27 cellular contexts compared by ENCODE assay signal in genomic region chr19:7744199-7744786, GRCh38. TPM values are rescaled to one million over a fixed set of nuclear protein-coding genes. Genes with fewer than 3 reads are reported as not detected.
DNase-seq lines count a peak whose midpoint lies in the region; ATAC-seq, FAIRE-seq and TF ChIP-seq lines count a peak whose summit lies in the region.
"Had no signal": no experiment of that assay in that cellular context is flagged by ENCODE, and none has a peak within 500 bp of the region (broad histone marks: within the 10 kb centered on the region; RNA-seq: fewer than 3 reads in every experiment).

No MANE protein-coding gene starts in this region.

- no peak overlapping the region for H3K4me2 ChIP-seq in HepG2 (ENCODE audit: low read depth, low read length)

- H3K36me3 ChIP-seq in HepG2 (replicated peaks in 1 of 2; ENCODE audit: control insufficient read depth in 1 of 2, insufficient read depth in 2 of 2, low read length in 2 of 2), result no peaks in the 10 kb centered on the region
- no peaks in the 10 kb centered on the region for H3K36me3 ChIP-seq in right lobe of liver
- no peaks in the 10 kb centered on the region for H3K36me3 ChIP-seq in HEK293 (ENCODE audit: control insufficient read depth in 2 of 2, insufficient read depth in 1 of 2, low read length in 2 of 2)

- TF ChIP-seq POLR2A in HepG2 (IDR thresholded peaks at IDR 0.05; ENCODE audit: insufficient read depth in 1 of 2, low read depth in 2 of 2, low read length in 2 of 2), result no peak
- no peak for TF ChIP-seq POLR2A in right lobe of liver (IDR thresholded peaks at IDR 0.05)

- H3K4me1 Mint-ChIP-seq in stimulated activated naive B cell treated with anti-CD40 and anti-IgM and Interleukin-4, amounts not matched to agents 10 μg/mL and 1 μg/mL and 100 μg/mL, for 72 hours, result peaks cover 62 to 80% of the 10 kb centered on the region in 2 donors

- ATAC-seq in HepG2 (no peak), right lobe of liver (no peak), GM18498 (IDR thresholded peaks at IDR 0.05; ENCODE audit: unreplicated experiment) (no peak)
- ATAC-seq in stimulated activated naive B cell treated with anti-CD40 and anti-IgM and Interleukin-4, amounts not matched to agents 10 μg/mL and 1 μg/mL and 100 μg/mL, for 72 hours (replicated peaks), result peak in 1 of 2 donors; percentile 18

- no peak overlapping the region for H3K9ac ChIP-seq in HepG2 (ENCODE audit: insufficient read depth, low read depth, low read length)
- H3K9ac ChIP-seq: GM23248 had no signal

- TF ChIP-seq CTCF in HepG2 (CRISPR knock-in tag; IDR thresholded peaks at IDR 0.05) (no peak), right lobe of liver (IDR thresholded peaks at IDR 0.05) (no peak), HEK293 (tag by site-specific recombination; IDR thresholded peaks at IDR 0.05) (no peak)

- POLR2A ChIA-PET in HepG2 (lab: Yijun Ruan, JAX) (no interaction called here), HEK293 (lab: Yijun Ruan, JAX) (no interaction called here)

- DNase-seq in HepG2 (ENCODE audit: low spot score) (no peak), right lobe of liver (no peak), mesenteric fat pad (ENCODE audit: low spot score) (peak; percentile 43), cardiac septum (ENCODE audit: low spot score) (no peak), inferior parietal cortex (ENCODE audit: extremely low spot score) (no peak)
- DNase-seq in stimulated activated naive B cell treated with anti-CD40 and anti-IgM and Interleukin-4, amounts not matched to agents 10 μg/mL and 1 μg/mL and 100 μg/mL, for 72 hours, result no peak
- DNase-seq: CD4-positive, alpha-beta T cell; COR-L47; GM23248; H9; KBM-7; MM.1S; NCI-H1092 treated with DMSO at 0.1 percent for 48 hours; NCI-H2029 treated with DMSO at 0.1 percent for 48 hours; NCI-H226; NCI-H510A treated with DMSO at 0.1 percent for 48 hours; NCI-H748 treated with DMSO at 0.1 percent for 48 hours; SHP77 treated with DMSO at 0.1 percent for 48 hours had no signal

- peaks cover 9 to 16% of the 10 kb centered on the region in 2 donors for H3K27me3 Mint-ChIP-seq in stimulated activated naive B cell treated with anti-CD40 and anti-IgM and Interleukin-4, amounts not matched to agents 10 μg/mL and 1 μg/mL and 100 μg/mL, for 72 hours

- H3K9me3 ChIP-seq in HepG2 (ENCODE audit: low read length), result no peaks in the 10 kb centered on the region
- H3K9me3 ChIP-seq in right lobe of liver, result no peaks in the 10 kb centered on the region
- no peaks in the 10 kb centered on the region for H3K9me3 ChIP-seq in HEK293 (ENCODE audit: control insufficient read depth, insufficient read depth, low read depth, low read length)

- no peak for TF ChIP-seq RAD21 in HepG2 (CRISPR knock-in tag; IDR thresholded peaks at IDR 0.05)

- H3K27me3 ChIP-seq in HepG2 (ENCODE audit: control insufficient read depth in 1 of 2, insufficient read depth in 2 of 2, low read length in 2 of 2) (peaks cover 3 to 27% of the 10 kb centered on the region in 2 experiments; a peak in 2 of 5 replicates), right lobe of liver (no peaks in the 10 kb centered on the region)

- H3K79me2 ChIP-seq in HepG2 (ENCODE audit: insufficient read depth, low read length), result no peaks in the 10 kb centered on the region

- intact Hi-C loops in HepG2 (cut with micrococcal nuclease; ENCODE audit: unreplicated experiment) (no loop called here), right lobe of liver (cut with DNase I) (no loop called here), cardiac septum (cut with DNase I) (no loop called here)

- CTCF ChIA-PET in HepG2 (lab: Yijun Ruan, JAX; ENCODE audit: low intra/inter-chr PET ratio, low total read pairs), result no interaction called here
- CTCF ChIA-PET in HEK293 (lab: Yijun Ruan, JAX), result interaction anchor here (0.7 kb wide), 1 partner anchor 55 kb away, joined by 3 read pairs; no protein-coding TSS in a partner anchor

- peaks cover 5 to 7% of the 10 kb centered on the region in 2 donors for H3K9me3 Mint-ChIP-seq in stimulated activated naive B cell treated with anti-CD40 and anti-IgM and Interleukin-4, amounts not matched to agents 10 μg/mL and 1 μg/mL and 100 μg/mL, for 72 hours

- no TSS peak for BruUV-seq in HepG2 (replicated peaks; lab: Mats Ljungman, UMichigan)

- peak overlapping the region; percentile 30 to 51 for H3K4me3 Mint-ChIP-seq in stimulated activated naive B cell treated with anti-CD40 and anti-IgM and Interleukin-4, amounts not matched to agents 10 μg/mL and 1 μg/mL and 100 μg/mL, for 72 hours
- H3K4me3 Mint-ChIP-seq: CD4-positive, alpha-beta T cell; H9 had no signal

- 11% methylated on average over 5 of the region's 5 CpGs for WGBS in HepG2 (ENCODE audit: low lambda C conversion rate)
- 50% methylated on average over 5 of the region's 5 CpGs for WGBS in right lobe of liver (ENCODE audit: insufficient coverage, low coverage, low lambda C conversion rate, missing lambda C conversion rate)

- H3K4me1 ChIP-seq in HepG2 (ENCODE audit: insufficient read depth, low read length) (peaks cover 6% of the 10 kb centered on the region; the same call in 1 of the 2 replicates), right lobe of liver (no peaks in the 10 kb centered on the region), HEK293 (ENCODE audit: control insufficient read depth, insufficient read depth, low read length) (no peaks in the 10 kb centered on the region)

- H4K20me1 ChIP-seq in HepG2 (ENCODE audit: insufficient read depth, low read length), result no peaks in the 10 kb centered on the region

- FAIRE-seq in HepG2 (lab: Jason Lieb, UNC), result no peak
- FAIRE-seq: A204.1, G401.6 had no signal

- H3K36me3 Mint-ChIP-seq in stimulated activated naive B cell treated with anti-CD40 and anti-IgM and Interleukin-4, amounts not matched to agents 10 μg/mL and 1 μg/mL and 100 μg/mL, for 72 hours, result peaks cover 5 to 6% of the 10 kb centered on the region in 2 donors

- no peak for TF ChIP-seq EP300 in HepG2 (IDR thresholded peaks at IDR 0.05; ENCODE audit: low read depth in 2 of 2, low read length in 2 of 2)
- no peak for TF ChIP-seq EP300 in HepG2 (CRISPR knock-in tag; IDR thresholded peaks at IDR 0.05; ENCODE audit: borderline replicate concordance)

- H3K27ac ChIP-seq in HepG2 (ENCODE audit: extremely low read length, insufficient read depth, low read length) (no peak overlapping the region), right lobe of liver (no peak overlapping the region), HEK293 (ENCODE audit: extremely low read depth, low read depth, low read length) (no peak overlapping the region)
- H3K27ac ChIP-seq: GM23248, HL-60, RWPE1, SK-N-MC had no signal

- in situ Hi-C loops in HepG2 (cut with HindIII; ENCODE audit: extremely low pct_ligation_motif_present, low pct_unique_long_range_greater_than_20kb), result no loop called here

- peak overlapping the region; percentile 52 for H3K27ac Mint-ChIP-seq in stimulated activated naive B cell treated with anti-CD40 and anti-IgM and Interleukin-4, amounts not matched to agents 10 μg/mL and 1 μg/mL and 100 μg/mL, for 72 hours
- H3K27ac Mint-ChIP-seq: CD4-positive, alpha-beta T cell; H9 had no signal

- H2AFZ ChIP-seq in HepG2 (ENCODE audit: low read length), result no peak overlapping the region
- H2AFZ ChIP-seq: GM23248 had no signal

- H3K4me3 ChIP-seq in HepG2 (replicated peaks in 1 of 3; ENCODE audit: insufficient read depth in 1 of 3, low read depth in 2 of 3, low read length in 3 of 3), result no peak overlapping the region
- H3K4me3 ChIP-seq in right lobe of liver, result no peak overlapping the region
- no peak overlapping the region for H3K4me3 ChIP-seq in HEK293 (ENCODE audit: low read depth, low read length)
- H3K4me3 ChIP-seq: GM23248, SK-N-MC had no signal

RNA-seq across cellular contexts. Expression of gene CD209, which starts 3.0 kb away (rescaled TPM):
- not detected in 2 replicates for total RNA-seq in HepG2 (2016; rRNA removed; fragmentation: Illumina TruSeq; extraction: Trizol)
- total RNA-seq in HepG2 (2016; cell fraction: cytosol; rRNA removed; fragmentation: Illumina TruSeq; extraction: Trizol; ENCODE audit: low read depth), result not detected in 2 replicates
- not detected in 2 replicates for total RNA-seq in HepG2 (2016; cell fraction: insoluble cytoplasmic fraction; rRNA removed; fragmentation: Illumina TruSeq; extraction: Trizol)
- total RNA-seq in HepG2 (2016; cell fraction: membrane; rRNA removed; fragmentation: Illumina TruSeq; extraction: Trizol), result not detected in 2 replicates
- not detected in 2 replicates for total RNA-seq in HepG2 (2016; cell fraction: nucleus; rRNA removed; fragmentation: Illumina TruSeq; extraction: Trizol)
- polyA plus RNA-seq in HepG2 (2011; rRNA removed), result not detected in 2 replicates
- not detected in 2 replicates for polyA plus RNA-seq in HepG2 (2011; cell fraction: cytosol; rRNA removed)
- polyA plus RNA-seq in HepG2 (2011; cell fraction: nucleus; rRNA removed), result not detected in 2 replicates
- not detected in 2 replicates for polyA plus RNA-seq in HepG2 (2012)
- polyA plus RNA-seq in HepG2 (2016; cell fraction: cytosol; fragmentation: Illumina TruSeq; extraction: Trizol; ENCODE audit: low read depth), result not detected in 2 replicates
- polyA plus RNA-seq in HepG2 (2016; cell fraction: insoluble cytoplasmic fraction; fragmentation: Illumina TruSeq; extraction: Trizol; ENCODE audit: low read depth), result not detected in 2 replicates
- polyA plus RNA-seq in HepG2 (2016; cell fraction: membrane; fragmentation: Illumina TruSeq; extraction: Trizol; ENCODE audit: low read depth), result not detected in 2 replicates
- polyA plus RNA-seq in HepG2 (2016; cell fraction: nucleus; fragmentation: Illumina TruSeq; extraction: Trizol; ENCODE audit: insufficient read depth, low read depth), result not detected in 2 replicates
- not detected in 2 replicates for polyA minus RNA-seq in HepG2 (2011; rRNA and poly(A)+ RNA removed; ENCODE audit: low replicate concordance)
- polyA minus RNA-seq in HepG2 (2011; cell fraction: cytosol; rRNA and poly(A)+ RNA removed), result not detected in 2 replicates
- not detected in 2 replicates for polyA minus RNA-seq in HepG2 (2011; cell fraction: nucleus; rRNA and poly(A)+ RNA removed)
- total RNA-seq in right lobe of liver, result 1 to 10 TPM in 4 of 6 experiments, under 1 TPM in 2; 0.42 to 6.7 (median 2.8) TPM
- total RNA-seq in mesenteric fat pad, result 63.5 TPM
- 7.6 TPM for total RNA-seq in cardiac septum
- total RNA-seq: CD4-positive, alpha-beta T cell; Daoy; GM23248; H9; HT-29 had no signal
- polyA plus RNA-seq: GM23248 had no signal

RNA-seq across cellular contexts. Expression of gene CLEC4G, which starts 12.4 kb away (rescaled TPM):
- total RNA-seq in HepG2 (2016; rRNA removed; fragmentation: Illumina TruSeq; extraction: Trizol) (not detected in 2 replicates), right lobe of liver (10 to 100 TPM; 25.7 to 59.0 (median 38.2) TPM), mesenteric fat pad (10.1 TPM), cardiac septum (0.92 TPM)
- total RNA-seq in HepG2 (2016; cell fraction: cytosol; rRNA removed; fragmentation: Illumina TruSeq; extraction: Trizol; ENCODE audit: low read depth), result not detected in 2 replicates
- not detected in 2 replicates for total RNA-seq in HepG2 (2016; cell fraction: insoluble cytoplasmic fraction; rRNA removed; fragmentation: Illumina TruSeq; extraction: Trizol)
- total RNA-seq in HepG2 (2016; cell fraction: membrane; rRNA removed; fragmentation: Illumina TruSeq; extraction: Trizol), result not detected in 2 replicates
- not detected in 2 replicates for total RNA-seq in HepG2 (2016; cell fraction: nucleus; rRNA removed; fragmentation: Illumina TruSeq; extraction: Trizol)
- not detected in 2 replicates for polyA plus RNA-seq in HepG2 (2011; rRNA removed)
- polyA plus RNA-seq in HepG2 (2011; cell fraction: cytosol; rRNA removed), result not detected in 2 replicates
- not detected in 2 replicates for polyA plus RNA-seq in HepG2 (2011; cell fraction: nucleus; rRNA removed)
- not detected in 2 replicates for polyA plus RNA-seq in HepG2 (2012)
- polyA plus RNA-seq in HepG2 (2016; cell fraction: cytosol; fragmentation: Illumina TruSeq; extraction: Trizol; ENCODE audit: low read depth), result not detected in 2 replicates
- polyA plus RNA-seq in HepG2 (2016; cell fraction: insoluble cytoplasmic fraction; fragmentation: Illumina TruSeq; extraction: Trizol; ENCODE audit: low read depth), result not detected in 2 replicates
- not detected in 2 replicates for polyA plus RNA-seq in HepG2 (2016; cell fraction: membrane; fragmentation: Illumina TruSeq; extraction: Trizol; ENCODE audit: low read depth)
- polyA plus RNA-seq in HepG2 (2016; cell fraction: nucleus; fragmentation: Illumina TruSeq; extraction: Trizol; ENCODE audit: insufficient read depth, low read depth), result not detected in 2 replicates
- polyA minus RNA-seq in HepG2 (2011; rRNA and poly(A)+ RNA removed; ENCODE audit: low replicate concordance), result not detected in 2 replicates
- not detected in 2 replicates for polyA minus RNA-seq in HepG2 (2011; cell fraction: cytosol; rRNA and poly(A)+ RNA removed)
- not detected in 2 replicates for polyA minus RNA-seq in HepG2 (2011; cell fraction: nucleus; rRNA and poly(A)+ RNA removed)
- total RNA-seq: CD4-positive, alpha-beta T cell; Daoy; GM23248; H9; HT-29 had no signal
- polyA plus RNA-seq: GM23248 had no signal

RNA-seq across cellular contexts. Expression of gene CLEC4M, which starts 18.8 kb away (rescaled TPM):
- total RNA-seq in HepG2 (2016; rRNA removed; fragmentation: Illumina TruSeq; extraction: Trizol) (not detected in 2 replicates), right lobe of liver (10 to 100 TPM; 12.8 to 64.8 (median 20.8) TPM), mesenteric fat pad (not detected), cardiac septum (not detected)
- not detected in 2 replicates for total RNA-seq in HepG2 (2016; cell fraction: cytosol; rRNA removed; fragmentation: Illumina TruSeq; extraction: Trizol; ENCODE audit: low read depth)
- not detected in 2 replicates for total RNA-seq in HepG2 (2016; cell fraction: insoluble cytoplasmic fraction; rRNA removed; fragmentation: Illumina TruSeq; extraction: Trizol)
- total RNA-seq in HepG2 (2016; cell fraction: membrane; rRNA removed; fragmentation: Illumina TruSeq; extraction: Trizol), result not detected in 2 replicates
- total RNA-seq in HepG2 (2016; cell fraction: nucleus; rRNA removed; fragmentation: Illumina TruSeq; extraction: Trizol), result not detected in 2 replicates
- polyA plus RNA-seq in HepG2 (2011; rRNA removed), result 0.07 TPM in 1 of 2 replicates, not detected in the other
- polyA plus RNA-seq in HepG2 (2011; cell fraction: cytosol; rRNA removed), result not detected in 2 replicates
- polyA plus RNA-seq in HepG2 (2011; cell fraction: nucleus; rRNA removed), result not detected in 2 replicates
- not detected in 2 replicates for polyA plus RNA-seq in HepG2 (2012)
- not detected in 2 replicates for polyA plus RNA-seq in HepG2 (2016; cell fraction: cytosol; fragmentation: Illumina TruSeq; extraction: Trizol; ENCODE audit: low read depth)
- not detected in 2 replicates for polyA plus RNA-seq in HepG2 (2016; cell fraction: insoluble cytoplasmic fraction; fragmentation: Illumina TruSeq; extraction: Trizol; ENCODE audit: low read depth)
- not detected in 2 replicates for polyA plus RNA-seq in HepG2 (2016; cell fraction: membrane; fragmentation: Illumina TruSeq; extraction: Trizol; ENCODE audit: low read depth)
- polyA plus RNA-seq in HepG2 (2016; cell fraction: nucleus; fragmentation: Illumina TruSeq; extraction: Trizol; ENCODE audit: insufficient read depth, low read depth), result not detected in 2 replicates
- polyA minus RNA-seq in HepG2 (2011; rRNA and poly(A)+ RNA removed; ENCODE audit: low replicate concordance), result not detected in 2 replicates
- not detected in 2 replicates for polyA minus RNA-seq in HepG2 (2011; cell fraction: cytosol; rRNA and poly(A)+ RNA removed)
- polyA minus RNA-seq in HepG2 (2011; cell fraction: nucleus; rRNA and poly(A)+ RNA removed), result not detected in 2 replicates
- total RNA-seq: CD4-positive, alpha-beta T cell; Daoy; GM23248; H9; HT-29 had no signal
- polyA plus RNA-seq: GM23248 had no signal

RNA-seq across cellular contexts. Expression of gene FCER2, which starts 42.4 kb away (rescaled TPM):
- total RNA-seq in HepG2 (2016; rRNA removed; fragmentation: Illumina TruSeq; extraction: Trizol), result not detected in 2 replicates
- not detected in 2 replicates for total RNA-seq in HepG2 (2016; cell fraction: cytosol; rRNA removed; fragmentation: Illumina TruSeq; extraction: Trizol; ENCODE audit: low read depth)
- not detected in 2 replicates for total RNA-seq in HepG2 (2016; cell fraction: insoluble cytoplasmic fraction; rRNA removed; fragmentation: Illumina TruSeq; extraction: Trizol)
- not detected in 2 replicates for total RNA-seq in HepG2 (2016; cell fraction: membrane; rRNA removed; fragmentation: Illumina TruSeq; extraction: Trizol)
- total RNA-seq in HepG2 (2016; cell fraction: nucleus; rRNA removed; fragmentation: Illumina TruSeq; extraction: Trizol), result not detected in 2 replicates
- not detected in 2 replicates for polyA plus RNA-seq in HepG2 (2011; rRNA removed)
- polyA plus RNA-seq in HepG2 (2011; cell fraction: cytosol; rRNA removed), result 0.03 TPM in 1 of 2 replicates, not detected in the other
- polyA plus RNA-seq in HepG2 (2011; cell fraction: nucleus; rRNA removed), result 0.09 TPM in 1 of 2 replicates, not detected in the other
- not detected in 2 replicates for polyA plus RNA-seq in HepG2 (2012)
- not detected in 2 replicates for polyA plus RNA-seq in HepG2 (2016; cell fraction: cytosol; fragmentation: Illumina TruSeq; extraction: Trizol; ENCODE audit: low read depth)
- polyA plus RNA-seq in HepG2 (2016; cell fraction: insoluble cytoplasmic fraction; fragmentation: Illumina TruSeq; extraction: Trizol; ENCODE audit: low read depth), result not detected in 2 replicates
- not detected in 2 replicates for polyA plus RNA-seq in HepG2 (2016; cell fraction: membrane; fragmentation: Illumina TruSeq; extraction: Trizol; ENCODE audit: low read depth)
- not detected in 2 replicates for polyA plus RNA-seq in HepG2 (2016; cell fraction: nucleus; fragmentation: Illumina TruSeq; extraction: Trizol; ENCODE audit: insufficient read depth, low read depth)
- polyA minus RNA-seq in HepG2 (2011; rRNA and poly(A)+ RNA removed; ENCODE audit: low replicate concordance), result 0.14 TPM in 1 of 2 replicates, not detected in the other
- polyA minus RNA-seq in HepG2 (2011; cell fraction: cytosol; rRNA and poly(A)+ RNA removed), result not detected in 2 replicates
- polyA minus RNA-seq in HepG2 (2011; cell fraction: nucleus; rRNA and poly(A)+ RNA removed), result not detected in 2 replicates
- total RNA-seq in right lobe of liver, result under 1 TPM in 2 of 6 experiments, not detected in 4; 0.18 to 0.29 TPM
- 0.67 TPM for total RNA-seq in mesenteric fat pad
- total RNA-seq in cardiac septum, result not detected
- total RNA-seq: CD4-positive, alpha-beta T cell; Daoy; GM23248; H9; HT-29 had no signal
- polyA plus RNA-seq: GM23248 had no signal

Comparison
In these comparisons a context has a peak if more than half of its experiments do, and no peak if none do; other contexts are left out.
1. RNA of gene CLEC4M, which starts 18.8 kb away (total RNA-seq): 12.8 to 64.8 TPM in right lobe of liver; not detected in cardiac septum (single experiment), not detected in mesenteric fat pad (single experiment) and not detected in HepG2; every median in the first group is over 10 times any median in the second.